ENCODE assay signal across 8 cellular contexts in the genomic region with DNA sequence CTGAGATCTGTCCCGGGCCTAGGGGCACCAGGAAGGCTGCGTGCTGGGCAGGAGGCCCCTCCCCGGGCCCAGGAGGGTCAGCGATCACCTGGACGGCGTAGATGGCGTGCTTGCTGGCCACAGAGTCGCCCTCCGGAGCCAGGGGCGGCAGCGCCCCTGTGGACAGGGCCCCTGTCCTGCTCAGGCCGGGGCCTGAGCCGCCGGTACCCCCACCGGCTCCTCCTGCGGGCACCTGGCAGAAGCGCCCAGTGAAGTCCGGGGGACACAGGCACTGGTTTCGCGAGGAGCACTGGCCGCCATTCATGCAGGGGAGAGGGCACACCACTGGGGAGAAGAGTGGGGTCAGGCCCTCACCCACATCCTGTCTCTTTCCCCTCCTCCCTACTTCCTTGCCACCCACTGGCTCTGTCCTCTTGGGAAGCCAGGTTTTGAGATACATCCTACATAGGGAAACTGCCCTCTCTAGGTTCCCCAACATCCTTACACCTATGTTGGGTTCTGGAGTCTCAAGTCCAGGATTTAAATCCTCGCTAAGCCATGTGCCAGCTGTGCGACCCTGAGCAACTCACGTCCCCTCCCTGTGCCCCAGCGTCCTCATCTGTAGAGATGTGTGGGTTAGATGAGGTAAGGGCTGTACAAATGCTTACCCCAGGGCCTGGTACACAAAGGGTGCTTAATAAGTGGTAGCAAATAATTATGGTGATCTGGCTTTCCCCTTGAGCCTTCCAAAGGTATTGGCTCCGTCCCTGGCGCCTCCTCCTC. TPM values are rescaled to one million over a fixed set of nuclear protein-coding genes. Genes with fewer than 3 reads are reported as not detected.
A peak's percentile ranks its signal among the peaks of the same experiment; 100 is the strongest.
DNase-seq lines count a peak whose midpoint lies in the region; ATAC-seq and TF ChIP-seq lines count a peak whose summit lies in the region.

No MANE protein-coding gene starts in this region.

- H3K27ac Mint-ChIP-seq in activated CD4-positive, alpha-beta T cell treated with anti-CD3 and anti-CD28 coated beads, Interleukin-2, amount 10 ng/mL, durations not matched to agents 24 days and 14 days, result peak overlapping the region; percentile 88
- peak overlapping the region in 1 of 2 donors; percentile 89 for H3K27ac Mint-ChIP-seq in effector memory CD8-positive, alpha-beta T cell
- H3K27ac Mint-ChIP-seq in stimulated activated effector memory CD8-positive, alpha-beta T cell treated with anti-CD3 and anti-CD28 coated beads, Interleukin-12 subunit alpha, Interleukin-12 subunit beta, amount 100 ng/mL, for 72 hours, result peak overlapping the region; percentile 90

- CTCF ChIA-PET in Panc1 (lab: Charles Lee), result no interaction called here

- H3K27me3 ChIP-seq in Panc1 (ENCODE audit: control insufficient read depth, insufficient read depth, low read length), result no peaks in the 10 kb centered on the region

- TF ChIP-seq CTCF in Panc1 (IDR thresholded peaks at IDR 0.05) (no peak), mucosa of descending colon (IDR thresholded peaks at IDR 0.05) (no peak)

- H3K36me3 Mint-ChIP-seq in activated CD4-positive, alpha-beta T cell treated with anti-CD3 and anti-CD28 coated beads, Interleukin-2, amount 10 ng/mL, durations not matched to agents 24 days and 14 days (ENCODE audit: low read depth), result peaks cover 26% of the 10 kb centered on the region
- peaks cover 20% of the 10 kb centered on the region for H3K36me3 Mint-ChIP-seq in effector memory CD8-positive, alpha-beta T cell (ENCODE audit: insufficient read depth)
- peaks cover 32% of the 10 kb centered on the region for H3K36me3 Mint-ChIP-seq in stimulated activated effector memory CD8-positive, alpha-beta T cell treated with anti-CD3 and anti-CD28 coated beads, Interleukin-12 subunit alpha, Interleukin-12 subunit beta, amount 100 ng/mL, for 72 hours

- H3K4me1 ChIP-seq in Panc1 (ENCODE audit: control insufficient read depth, insufficient read depth, low read length), result peaks cover 63% of the 10 kb centered on the region
- H3K4me1 ChIP-seq in mucosa of descending colon (ENCODE audit: low read depth), result peaks cover 27% of the 10 kb centered on the region

- intact Hi-C loops in activated CD4-positive, alpha-beta T cell treated with anti-CD3 and anti-CD28 coated beads, Interleukin-2, amount 10 ng/mL, durations not matched to agents 24 days and 14 days (cut with micrococcal nuclease), result no loop called here
- intact Hi-C loops in Panc1 (cut with micrococcal nuclease; ENCODE audit: unreplicated experiment) (loop anchor here (10.0 kb wide), 1 partner anchor 301 kb away; the partner anchor contains the start of gene CFL1), mucosa of descending colon (cut with DNase I, micrococcal nuclease) (no loop called here)

- peaks cover 51% of the 10 kb centered on the region for H3K4me1 Mint-ChIP-seq in activated CD4-positive, alpha-beta T cell treated with anti-CD3 and anti-CD28 coated beads, Interleukin-2, amount 10 ng/mL, durations not matched to agents 24 days and 14 days
- H3K4me1 Mint-ChIP-seq in effector memory CD8-positive, alpha-beta T cell (ENCODE audit: low read depth in 2 of 2), result peaks cover 48 to 50% of the 10 kb centered on the region in 2 donors
- peaks cover 66% of the 10 kb centered on the region for H3K4me1 Mint-ChIP-seq in stimulated activated effector memory CD8-positive, alpha-beta T cell treated with anti-CD3 and anti-CD28 coated beads, Interleukin-12 subunit alpha, Interleukin-12 subunit beta, amount 100 ng/mL, for 72 hours

- no peaks in the 10 kb centered on the region for H3K9me3 Mint-ChIP-seq in activated CD4-positive, alpha-beta T cell treated with anti-CD3 and anti-CD28 coated beads, Interleukin-2, amount 10 ng/mL, durations not matched to agents 24 days and 14 days
- H3K9me3 Mint-ChIP-seq in effector memory CD8-positive, alpha-beta T cell, result no peaks in the 10 kb centered on the region
- no peaks in the 10 kb centered on the region for H3K9me3 Mint-ChIP-seq in stimulated activated effector memory CD8-positive, alpha-beta T cell treated with anti-CD3 and anti-CD28 coated beads, Interleukin-12 subunit alpha, Interleukin-12 subunit beta, amount 100 ng/mL, for 72 hours

- BruUV-seq in Panc1 (replicated peaks; lab: Mats Ljungman, UMichigan), result no TSS peak

- ATAC-seq in Panc1 (no peak), HG03432 (IDR thresholded peaks at IDR 0.05; ENCODE audit: unreplicated experiment) (no peak), HG03280 (IDR thresholded peaks at IDR 0.05; ENCODE audit: unreplicated experiment) (no peak), mucosa of descending colon (no peak)
- ATAC-seq in effector memory CD8-positive, alpha-beta T cell (replicated peaks), result no peak
- ATAC-seq in stimulated activated effector memory CD8-positive, alpha-beta T cell treated with anti-CD3 and anti-CD28 coated beads, Interleukin-12 subunit alpha, Interleukin-12 subunit beta, amount 100 ng/mL, for 72 hours, result no peak

- POLR2A ChIA-PET in Panc1 (lab: Charles Lee), result no interaction called here

- H3K4me3 ChIP-seq in Panc1 (ENCODE audit: low read depth in 2 of 2, low read length in 2 of 2), result no peak overlapping the region
- no peak overlapping the region for H3K4me3 ChIP-seq in mucosa of descending colon

- no peaks in the 10 kb centered on the region for H3K9me3 ChIP-seq in Panc1 (ENCODE audit: control insufficient read depth, insufficient read depth, low read depth, low read length)
- H3K9me3 ChIP-seq in mucosa of descending colon, result no peaks in the 10 kb centered on the region

- in situ Hi-C loops in Panc1 (cut with HindIII; ENCODE audit: low pct_unique_long_range_greater_than_20kb, low sequenced_read_pairs), result no loop called here

- peak overlapping the region; percentile 48 for H3K27ac ChIP-seq in Panc1 (ENCODE audit: low read length)

- DNase-seq in activated CD4-positive, alpha-beta T cell treated with anti-CD3 and anti-CD28 coated beads, Interleukin-2, amount 10 ng/mL, durations not matched to agents 24 days and 14 days, result no peak
- no peak for DNase-seq in activated CD4-positive, alpha-beta T cell treated with anti-CD3 and anti-CD28 coated beads for 48 hours
- DNase-seq in Panc1 (ENCODE audit: low read depth, low spot score), result no peak
- DNase-seq in effector memory CD8-positive, alpha-beta T cell, result no peak
- DNase-seq in stimulated activated effector memory CD8-positive, alpha-beta T cell treated with anti-CD3 and anti-CD28 coated beads, Interleukin-12 subunit alpha, Interleukin-12 subunit beta, amount 100 ng/mL, for 72 hours (ENCODE audit: low spot score in 2 of 2), result no peak
- DNase-seq in mucosa of descending colon, result no peak

- no peaks in the 10 kb centered on the region for H3K36me3 ChIP-seq in Panc1 (ENCODE audit: control insufficient read depth, insufficient read depth, low read length)
- no peaks in the 10 kb centered on the region for H3K36me3 ChIP-seq in mucosa of descending colon (ENCODE audit: low read depth)

- no peaks in the 10 kb centered on the region for H3K27me3 Mint-ChIP-seq in activated CD4-positive, alpha-beta T cell treated with anti-CD3 and anti-CD28 coated beads, Interleukin-2, amount 10 ng/mL, durations not matched to agents 24 days and 14 days
- no peaks in the 10 kb centered on the region for H3K27me3 Mint-ChIP-seq in effector memory CD8-positive, alpha-beta T cell

- peak overlapping the region; percentile 86 for H3K4me3 Mint-ChIP-seq in activated CD4-positive, alpha-beta T cell treated with anti-CD3 and anti-CD28 coated beads, Interleukin-2, amount 10 ng/mL, durations not matched to agents 24 days and 14 days
- H3K4me3 Mint-ChIP-seq in effector memory CD8-positive, alpha-beta T cell, result peak overlapping the region; percentile 42 to 82
- H3K4me3 Mint-ChIP-seq in stimulated activated effector memory CD8-positive, alpha-beta T cell treated with anti-CD3 and anti-CD28 coated beads, Interleukin-12 subunit alpha, Interleukin-12 subunit beta, amount 100 ng/mL, for 72 hours, result peak overlapping the region; percentile 75

RNA-seq across cellular contexts. Expression of gene LTBP3, which starts 3.9 kb away (rescaled TPM):
- 94.9 and 96.9 TPM in 2 replicates for total RNA-seq in activated CD4-positive, alpha-beta T cell treated with anti-CD3 and anti-CD28 coated beads, Interleukin-2, amount 10 ng/mL, durations not matched to agents 24 days and 14 days
- 133 TPM for total RNA-seq in Panc1 (2021; ENCODE audit: unreplicated experiment)
- polyA plus RNA-seq in Panc1 (2012; ENCODE audit: insufficient read length), result 275 TPM
- 100 to 1,000 TPM in 1 of 3 donors, 10 to 100 TPM in 2; 22.6 to 133 (median 36.7) TPM for total RNA-seq in mucosa of descending colon

RNA-seq across cellular contexts. Expression of gene ZNRD2, which starts 16.0 kb away (rescaled TPM):
- 83.3 and 83.4 TPM in 2 replicates for total RNA-seq in activated CD4-positive, alpha-beta T cell treated with anti-CD3 and anti-CD28 coated beads, Interleukin-2, amount 10 ng/mL, durations not matched to agents 24 days and 14 days
- total RNA-seq in Panc1 (2021; ENCODE audit: unreplicated experiment) (61.2 TPM), mucosa of descending colon (10 to 100 TPM; 20.9 to 24.6 (median 21.0) TPM)
- polyA plus RNA-seq in Panc1 (2012; ENCODE audit: insufficient read length), result 138 TPM

RNA-seq across cellular contexts. Expression of gene FAM89B, which starts 18.1 kb away (rescaled TPM):
- total RNA-seq in activated CD4-positive, alpha-beta T cell treated with anti-CD3 and anti-CD28 coated beads, Interleukin-2, amount 10 ng/mL, durations not matched to agents 24 days and 14 days, result 39.1 and 42.4 TPM in 2 replicates
- total RNA-seq in Panc1 (2021; ENCODE audit: unreplicated experiment), result 102 TPM
- polyA plus RNA-seq in Panc1 (2012; ENCODE audit: insufficient read length), result 151 TPM
- 10 to 100 TPM; 26.4 to 61.2 (median 28.5) TPM for total RNA-seq in mucosa of descending colon

RNA-seq across cellular contexts. Expression of gene EHBP1L1, which starts 21.6 kb away (rescaled TPM):
- total RNA-seq in activated CD4-positive, alpha-beta T cell treated with anti-CD3 and anti-CD28 coated beads, Interleukin-2, amount 10 ng/mL, durations not matched to agents 24 days and 14 days, result 167 and 173 TPM in 2 replicates
- total RNA-seq in Panc1 (2021; ENCODE audit: unreplicated experiment) (108 TPM), mucosa of descending colon (100 to 1,000 TPM in 1 of 3 donors, 10 to 100 TPM in 2; 65.8 to 208 (median 65.9) TPM)
- polyA plus RNA-seq in Panc1 (2012; ENCODE audit: insufficient read length), result 109 TPM

RNA-seq across cellular contexts. Expression of gene SCYL1, which starts 29.4 kb away (rescaled TPM):
- total RNA-seq in activated CD4-positive, alpha-beta T cell treated with anti-CD3 and anti-CD28 coated beads, Interleukin-2, amount 10 ng/mL, durations not matched to agents 24 days and 14 days, result 94.2 and 95.8 TPM in 2 replicates
- total RNA-seq in Panc1 (2021; ENCODE audit: unreplicated experiment) (117 TPM), mucosa of descending colon (10 to 100 TPM; 60.1 to 77.4 (median 60.3) TPM)
- 172 TPM for polyA plus RNA-seq in Panc1 (2012; ENCODE audit: insufficient read length)
